Comparison of ENCODE assay signal across 18 cellular contexts in genomic region chr15:32886441-32886840, GRCh38.
"Had no signal": no experiment of that assay in that cellular context is flagged by ENCODE, and none has a peak within 500 bp of the region (broad histone marks: within the 10 kb centered on the region; RNA-seq: fewer than 3 reads in every experiment).

No MANE protein-coding gene starts in this region.

- H3K9ac ChIP-seq: SK-N-SH had no signal

- H3K9me3 Mint-ChIP-seq: activated T-helper 2 cell treated with anti-CD3 and anti-CD28 coated beads, Interferon-gamma antibody, Interleukin-2, Interleukin-4, amounts not matched to agents 10 μg/mL and 5 μg/mL and 100 μg/mL, durations not matched to agents 14 hours and 24 hours and 36 hours; stimulated activated naive CD8-positive, alpha-beta T cell treated with anti-CD3 and anti-CD28 coated beads, Interleukin-15, amount 100 ng/mL, for 72 hours had no signal

- H3K4me2 ChIP-seq: SK-N-SH had no signal

- H3K27me3 Mint-ChIP-seq: effector memory CD8-positive, alpha-beta T cell; stimulated activated naive CD8-positive, alpha-beta T cell treated with anti-CD3 and anti-CD28 coated beads, Interleukin-15, amount 100 ng/mL, for 72 hours; T-cell had no signal

- H3K4me3 Mint-ChIP-seq: effector memory CD8-positive, alpha-beta T cell; stimulated activated naive CD8-positive, alpha-beta T cell treated with anti-CD3 and anti-CD28 coated beads, Interleukin-15, amount 100 ng/mL, for 72 hours; T-cell had no signal

- H3K36me3 Mint-ChIP-seq: T-cell had no signal

- H3K4me3 ChIP-seq: adrenal gland, body of pancreas, gastrocnemius medialis, heart right ventricle, ovary, uterus had no signal

- H3K27ac Mint-ChIP-seq: activated T-helper 2 cell treated with anti-CD3 and anti-CD28 coated beads, Interferon-gamma antibody, Interleukin-2, Interleukin-4, amounts not matched to agents 10 μg/mL and 5 μg/mL and 100 μg/mL, durations not matched to agents 14 hours and 24 hours and 36 hours; effector memory CD8-positive, alpha-beta T cell; stimulated activated naive CD8-positive, alpha-beta T cell treated with anti-CD3 and anti-CD28 coated beads, Interleukin-15, amount 100 ng/mL, for 72 hours; T-cell had no signal

- ATAC-seq: body of pancreas; effector memory CD8-positive, alpha-beta T cell; gastrocnemius medialis; heart right ventricle; stimulated activated naive CD8-positive, alpha-beta T cell treated with anti-CD3 and anti-CD28 coated beads, Interleukin-15, amount 100 ng/mL, for 72 hours; T-cell had no signal

- H3K9me3 ChIP-seq: adrenal gland, body of pancreas, gastrocnemius medialis, ovary, SK-N-SH, uterus had no signal

- H3K36me3 ChIP-seq: adrenal gland, gastrocnemius medialis, ovary, uterus had no signal

- H3K4me1 Mint-ChIP-seq: stimulated activated naive CD8-positive, alpha-beta T cell treated with anti-CD3 and anti-CD28 coated beads, Interleukin-15, amount 100 ng/mL, for 72 hours; T-cell had no signal

- DNase-seq: activated CD4-positive, alpha-beta T cell treated with anti-CD3 and anti-CD28 coated beads, Interleukin-2, amount 50 U/mL, for 48 hours; activated naive CD4-positive, alpha-beta T cell treated with anti-CD3 and anti-CD28 coated beads, Interleukin-2, amount 50 U/mL, for 16 hours; adrenal gland; body of pancreas; central memory CD4-positive, alpha-beta T cell; cortex of kidney; effector memory CD8-positive, alpha-beta T cell; gastrocnemius medialis; heart right ventricle; islet precursor cell; ovary; SK-N-SH; stimulated activated CD4-positive, alpha-beta T cell treated with anti-CD3 and anti-CD28 coated beads, Interleukin-1b, Interleukin-23, amount 100 ng/mL, for 48 hours; stimulated activated naive CD8-positive, alpha-beta T cell treated with anti-CD3 and anti-CD28 coated beads, Interleukin-15, amount 100 ng/mL, for 72 hours; T-cell; T1000; uterus had no signal

- H3K4me1 ChIP-seq: adrenal gland, body of pancreas, gastrocnemius medialis, heart right ventricle, uterus had no signal

- H3K27me3 ChIP-seq: adrenal gland, body of pancreas, gastrocnemius medialis, heart right ventricle, ovary, uterus had no signal

- H3K27ac ChIP-seq: adrenal gland, body of pancreas, gastrocnemius medialis, heart right ventricle, ovary had no signal
